15 cellular contexts compared by ENCODE assay signal in genomic region chr6:142821860-142822259, GRCh38.
DNase-seq lines count a peak whose midpoint lies in the region; ATAC-seq and TF ChIP-seq lines count a peak whose summit lies in the region.
"Had no signal": no experiment of that assay in that cellular context is flagged by ENCODE, and none has a peak within 500 bp of the region (broad histone marks: within the 10 kb centered on the region; RNA-seq: fewer than 3 reads in every experiment).

No MANE protein-coding gene starts in this region.

- peak overlapping the region; percentile 26 for H3K4me3 Mint-ChIP-seq in activated CD4-positive, alpha-beta T cell treated with anti-CD3 and anti-CD28 coated beads, Interleukin-2, amount 10 ng/mL, durations not matched to agents 24 days and 14 days

- no peak overlapping the region for H3K4me3 ChIP-seq in esophagus (ENCODE audit: low read depth in 1 of 2, low read length in 2 of 2)
- H3K4me3 ChIP-seq in psoas muscle, result peak overlapping the region; percentile 3
- H3K4me3 ChIP-seq: cardiac muscle cell, K562 had no signal

- H3K9me3 ChIP-seq in esophagus (ENCODE audit: control insufficient read depth in 2 of 2, insufficient read depth in 1 of 2, low read depth in 1 of 2, low read length in 1 of 2), result no peaks in the 10 kb centered on the region
- H3K9me3 ChIP-seq in psoas muscle, result no peaks in the 10 kb centered on the region

- ATAC-seq in psoas muscle (peak; percentile 52 to 81 (median 76)), GM18511 (IDR thresholded peaks at IDR 0.05; ENCODE audit: unreplicated experiment) (no peak)
- ATAC-seq: K562 had no signal

- intact Hi-C loops in activated CD4-positive, alpha-beta T cell treated with anti-CD3 and anti-CD28 coated beads, Interleukin-2, amount 10 ng/mL, durations not matched to agents 24 days and 14 days (cut with micrococcal nuclease), result loop anchor here (1.0 to 5.0 kb wide), 6 partner anchors 11 to 315 kb away; no protein-coding TSS in a partner anchor
- intact Hi-C loops in psoas muscle (cut with DNase I), result loop anchor here in 1 of 2 donors (10.0 kb wide), 1 partner anchor 63 kb away; no protein-coding TSS in a partner anchor

- H3K4me1 Mint-ChIP-seq in activated CD4-positive, alpha-beta T cell treated with anti-CD3 and anti-CD28 coated beads, Interleukin-2, amount 10 ng/mL, durations not matched to agents 24 days and 14 days, result peaks cover 57% of the 10 kb centered on the region

- H3K27ac ChIP-seq in esophagus (ENCODE audit: low read depth in 2 of 2, low read length in 1 of 2) (peak overlapping the region; percentile 33 to 55), psoas muscle (peak overlapping the region; percentile 69)
- H3K27ac ChIP-seq: cardiac muscle cell had no signal

- peak overlapping the region; percentile 75 for H3K27ac Mint-ChIP-seq in activated CD4-positive, alpha-beta T cell treated with anti-CD3 and anti-CD28 coated beads, Interleukin-2, amount 10 ng/mL, durations not matched to agents 24 days and 14 days
- H3K27ac Mint-ChIP-seq: progenitor cell of endocrine pancreas had no signal

- H3K27me3 ChIP-seq in esophagus (ENCODE audit: control insufficient read depth in 1 of 2, insufficient read depth in 2 of 2, low read length in 2 of 2), result no peaks in the 10 kb centered on the region
- H3K27me3 ChIP-seq in psoas muscle (ENCODE audit: insufficient read depth in 3 of 3, low read length in 2 of 3), result no peaks in the 10 kb centered on the region
- H3K27me3 ChIP-seq: cardiac muscle cell had no signal

- peak; percentile 60 for DNase-seq in activated CD4-positive, alpha-beta T cell treated with anti-CD3 and anti-CD28 coated beads, Interleukin-2, amount 10 ng/mL, durations not matched to agents 24 days and 14 days
- no peak for DNase-seq in activated CD4-positive, alpha-beta T cell treated with anti-CD3 and anti-CD28 coated beads for 48 hours
- DNase-seq in NCI-H2196 (lab: John Stamatoyannopoulos, UW; ENCODE audit: unreplicated experiment) (peak; percentile 39), psoas muscle (peak; percentile 28 to 59), NCI-H1092 (lab: John Stamatoyannopoulos, UW) (no peak), NCI-H2227 treated with DMSO at 0.1 percent for 48 hours (lab: John Stamatoyannopoulos, UW) (no peak)
- DNase-seq: ACHN, GF-D8, H7, NCI-H510A had no signal

- H3K27me3 Mint-ChIP-seq in activated CD4-positive, alpha-beta T cell treated with anti-CD3 and anti-CD28 coated beads, Interleukin-2, amount 10 ng/mL, durations not matched to agents 24 days and 14 days, result peaks cover 2% of the 10 kb centered on the region
- H3K27me3 Mint-ChIP-seq: progenitor cell of endocrine pancreas had no signal

- H3K4me1 ChIP-seq in esophagus (ENCODE audit: control insufficient read depth in 2 of 2, insufficient read depth in 2 of 2, low read length in 1 of 2) (peaks cover 5% of the 10 kb centered on the region in 2 donors), psoas muscle (peaks cover 59% of the 10 kb centered on the region)

- H3K9me3 Mint-ChIP-seq in activated CD4-positive, alpha-beta T cell treated with anti-CD3 and anti-CD28 coated beads, Interleukin-2, amount 10 ng/mL, durations not matched to agents 24 days and 14 days, result no peaks in the 10 kb centered on the region

- no peak for TF ChIP-seq CTCF in psoas muscle (IDR thresholded peaks at IDR 0.05)

- peaks cover 24% of the 10 kb centered on the region for H3K36me3 Mint-ChIP-seq in activated CD4-positive, alpha-beta T cell treated with anti-CD3 and anti-CD28 coated beads, Interleukin-2, amount 10 ng/mL, durations not matched to agents 24 days and 14 days (ENCODE audit: low read depth)

- H3K36me3 ChIP-seq in esophagus (ENCODE audit: control insufficient read depth in 2 of 2, insufficient read depth in 2 of 2, low read length in 1 of 2) (no peaks in the 10 kb centered on the region), psoas muscle (ENCODE audit: insufficient read depth in 1 of 2, low read depth in 1 of 2) (no peaks in the 10 kb centered on the region)
- H3K36me3 ChIP-seq: cardiac muscle cell had no signal

- 24 to 26% methylated on average over 4 of the region's 4 CpGs for WGBS in esophagus, 2 donors
- 13 to 21% (median 20%) methylated on average over 4 of the region's 4 CpGs for WGBS in psoas muscle, 3 donors

Comparison
In these comparisons a context has a peak if more than half of its experiments do, and no peak if none do; other contexts are left out.
1. DNase-seq: peak in activated CD4-positive, alpha-beta T cell treated with anti-CD3 and anti-CD28 coated beads, Interleukin-2, amount 10 ng/mL, durations not matched to agents 24 days and 14 days (single experiment), NCI-H2196 (single experiment) and psoas muscle (2 of 2); none in activated CD4-positive, alpha-beta T cell treated with anti-CD3 and anti-CD28 coated beads for 48 hours (single experiment), NCI-H1092 (single experiment) and NCI-H2227 treated with DMSO at 0.1 percent for 48 hours (single experiment).